Comparison of ENCODE assay signal across 8 cellular contexts in genomic region chr5:140632366-140633080, GRCh38. TPM values are rescaled to one million over a fixed set of nuclear protein-coding genes. Genes with fewer than 3 reads are reported as not detected.
A peak's percentile ranks its signal among the peaks of the same experiment; 100 is the strongest.
DNase-seq lines count a peak whose midpoint lies in the region; ATAC-seq and TF ChIP-seq lines count a peak whose summit lies in the region.

No MANE protein-coding gene starts in this region.

- H3K4me3 ChIP-seq in mucosa of rectum (ENCODE audit: low read length in 2 of 2): peak overlapping the region; percentile 79 to 91
- H3K4me3 ChIP-seq in suprapubic skin: peak overlapping the region; percentile 53

- H3K27ac ChIP-seq in mucosa of rectum (ENCODE audit: low read depth in 2 of 2, low read length in 2 of 2) (peak overlapping the region; percentile 80 to 87), suprapubic skin (peak overlapping the region; percentile 70)

- H3K9ac ChIP-seq in mucosa of rectum (ENCODE audit: low read depth in 1 of 2, low read length in 2 of 2): peak overlapping the region; percentile 77 to 86

- no peak for TF ChIP-seq CTCF in suprapubic skin (IDR thresholded peaks at IDR 0.05)

- POLR2A ChIA-PET in activated CD4-positive, alpha-beta memory T cell treated with anti-CD3 and anti-CD28 coated beads, Interleukin-2, amount 10 ng/mL, durations not matched to agents 7 days and 5 days (lab: Charles Lee): interaction anchor here (0.6 to 1.8 kb wide), 5 partner anchors 15 to 517 kb away, joined by 3 to 12 read pairs (median 4); partner anchors contain the start of genes ANKHD1, IK and NDUFA2

- peak; percentile 39 for DNase-seq in AG20443 (ENCODE audit: low spot score)
- peak; percentile 52 for DNase-seq in activated CD4-positive, alpha-beta memory T cell treated with anti-CD3 and anti-CD28 coated beads, Interleukin-2, amount 10 ng/mL, durations not matched to agents 7 days and 5 days
- DNase-seq in effector memory CD8-positive, alpha-beta T cell: peak; percentile 29 to 34 (median 30)
- DNase-seq in suprapubic skin (ENCODE audit: low spot score in 2 of 2): peak; percentile 75 to 82
- DNase-seq in NCI-H2107 treated with DMSO at 0.1 percent for 48 hours (lab: John Stamatoyannopoulos, UW; ENCODE audit: unreplicated experiment): no peak

- no peaks in the 10 kb centered on the region for H3K9me3 Mint-ChIP-seq in activated CD4-positive, alpha-beta memory T cell treated with anti-CD3 and anti-CD28 coated beads, Interleukin-2, amount 10 ng/mL, durations not matched to agents 7 days and 5 days
- H3K9me3 Mint-ChIP-seq in effector memory CD8-positive, alpha-beta T cell: no peaks in the 10 kb centered on the region

- peak overlapping the region; percentile 77 for H3K4me3 Mint-ChIP-seq in activated CD4-positive, alpha-beta memory T cell treated with anti-CD3 and anti-CD28 coated beads, Interleukin-2, amount 10 ng/mL, durations not matched to agents 7 days and 5 days
- H3K4me3 Mint-ChIP-seq in effector memory CD8-positive, alpha-beta T cell: peak overlapping the region; percentile 85 to 89

- H3K9me3 ChIP-seq in mucosa of rectum (ENCODE audit: control insufficient read depth in 2 of 2, low read length in 2 of 2): no peaks in the 10 kb centered on the region
- no peaks in the 10 kb centered on the region for H3K9me3 ChIP-seq in suprapubic skin

- H3K27me3 Mint-ChIP-seq in activated CD4-positive, alpha-beta memory T cell treated with anti-CD3 and anti-CD28 coated beads, Interleukin-2, amount 10 ng/mL, durations not matched to agents 7 days and 5 days: peaks cover 28% of the 10 kb centered on the region
- peaks cover 0 to 8% of the 10 kb centered on the region in 2 donors for H3K27me3 Mint-ChIP-seq in effector memory CD8-positive, alpha-beta T cell

- H3K4me1 ChIP-seq in mucosa of rectum (ENCODE audit: control insufficient read depth in 2 of 2, insufficient read depth in 2 of 2, low read length in 2 of 2) (peaks cover 22 to 27% of the 10 kb centered on the region in 2 donors), suprapubic skin (peaks cover 21% of the 10 kb centered on the region)

- CTCF ChIA-PET in activated CD4-positive, alpha-beta memory T cell treated with anti-CD3 and anti-CD28 coated beads, Interleukin-2, amount 10 ng/mL, durations not matched to agents 7 days and 5 days (lab: Charles Lee): interaction anchor here (0.6 to 4.7 kb wide), 10 partner anchors 13 to 867 kb away, joined by 3 to 40 read pairs (median 4); partner anchors contain the start of genes EIF4EBP3, IK and NDUFA2

- peaks cover 36% of the 10 kb centered on the region for H3K4me1 Mint-ChIP-seq in activated CD4-positive, alpha-beta memory T cell treated with anti-CD3 and anti-CD28 coated beads, Interleukin-2, amount 10 ng/mL, durations not matched to agents 7 days and 5 days
- peaks cover 11 to 13% of the 10 kb centered on the region in 2 donors for H3K4me1 Mint-ChIP-seq in effector memory CD8-positive, alpha-beta T cell (ENCODE audit: low read depth in 2 of 2)

- H3K27ac Mint-ChIP-seq in activated CD4-positive, alpha-beta memory T cell treated with anti-CD3 and anti-CD28 coated beads, Interleukin-2, amount 10 ng/mL, durations not matched to agents 7 days and 5 days: no peak overlapping the region
- peak overlapping the region; percentile 53 to 69 for H3K27ac Mint-ChIP-seq in effector memory CD8-positive, alpha-beta T cell

- H3K36me3 ChIP-seq in mucosa of rectum (ENCODE audit: control insufficient read depth in 2 of 2, insufficient read depth in 2 of 2, low read length in 2 of 2) (no peaks in the 10 kb centered on the region), suprapubic skin (no peaks in the 10 kb centered on the region)

- TF ChIP-seq POLR2A in suprapubic skin (IDR thresholded peaks at IDR 0.05): no peak

- 2% methylated on average over 15 of the region's 56 CpGs for WGBS in suprapubic skin

- H3K27me3 ChIP-seq in mucosa of rectum (ENCODE audit: control insufficient read depth in 2 of 2, insufficient read depth in 2 of 2, low read length in 2 of 2): no peaks in the 10 kb centered on the region
- H3K27me3 ChIP-seq in suprapubic skin: no peaks in the 10 kb centered on the region

- TF ChIP-seq EP300 in suprapubic skin (IDR thresholded peaks at IDR 0.05): no peak

- H3K36me3 Mint-ChIP-seq in activated CD4-positive, alpha-beta memory T cell treated with anti-CD3 and anti-CD28 coated beads, Interleukin-2, amount 10 ng/mL, durations not matched to agents 7 days and 5 days (ENCODE audit: low read depth): no peaks in the 10 kb centered on the region
- peaks cover 3% of the 10 kb centered on the region for H3K36me3 Mint-ChIP-seq in effector memory CD8-positive, alpha-beta T cell (ENCODE audit: insufficient read depth)

- peak; percentile 70 for ATAC-seq in GM19324 (IDR thresholded peaks at IDR 0.05; ENCODE audit: low FRiP score, unreplicated experiment)
- peak; percentile 47 for ATAC-seq in HG03571 (IDR thresholded peaks at IDR 0.05; ENCODE audit: unreplicated experiment)
- peak; percentile 87 for ATAC-seq in effector memory CD8-positive, alpha-beta T cell (replicated peaks)

RNA-seq across cellular contexts. Expression of gene CD14, which starts 0.5 kb away (rescaled TPM):
- under 1 TPM; 0.23 to 0.38 TPM for total RNA-seq in activated CD4-positive, alpha-beta memory T cell treated with anti-CD3 and anti-CD28 coated beads, Interleukin-2, amount 10 ng/mL, durations not matched to agents 7 days and 5 days
- total RNA-seq in suprapubic skin: 10 to 100 TPM in 2 of 4 donors, 1 to 10 TPM in 2; 6.7 to 12.6 (median 9.9) TPM

RNA-seq across cellular contexts. Expression of gene TMCO6, which starts 6.7 kb away (rescaled TPM):
- total RNA-seq in activated CD4-positive, alpha-beta memory T cell treated with anti-CD3 and anti-CD28 coated beads, Interleukin-2, amount 10 ng/mL, durations not matched to agents 7 days and 5 days: 10 to 100 TPM; 28.9 to 29.0 TPM
- total RNA-seq in suprapubic skin: 10 to 100 TPM; 22.3 to 61.6 (median 38.8) TPM

RNA-seq across cellular contexts. Expression of gene NDUFA2, which starts 14.9 kb away (rescaled TPM):
- total RNA-seq in activated CD4-positive, alpha-beta memory T cell treated with anti-CD3 and anti-CD28 coated beads, Interleukin-2, amount 10 ng/mL, durations not matched to agents 7 days and 5 days: 10 to 100 TPM; 73.0 to 83.8 TPM
- 10 to 100 TPM; 47.2 to 62.8 (median 57.4) TPM for total RNA-seq in suprapubic skin

RNA-seq across cellular contexts. Expression of gene IK, which starts 15.1 kb away (rescaled TPM):
- 100 to 1,000 TPM; 123 to 126 TPM for total RNA-seq in activated CD4-positive, alpha-beta memory T cell treated with anti-CD3 and anti-CD28 coated beads, Interleukin-2, amount 10 ng/mL, durations not matched to agents 7 days and 5 days
- 100 to 1,000 TPM in 2 of 4 donors, 10 to 100 TPM in 2; 73.2 to 149 (median 92.0) TPM for total RNA-seq in suprapubic skin

RNA-seq across cellular contexts. Expression of gene WDR55, which starts 32.2 kb away (rescaled TPM):
- 10 to 100 TPM; 35.0 to 35.2 TPM for total RNA-seq in activated CD4-positive, alpha-beta memory T cell treated with anti-CD3 and anti-CD28 coated beads, Interleukin-2, amount 10 ng/mL, durations not matched to agents 7 days and 5 days
- total RNA-seq in suprapubic skin: 10 to 100 TPM; 15.7 to 41.5 (median 22.8) TPM

Comparison
In these comparisons a context has a peak if more than half of its experiments do, and no peak if none do; other contexts are left out.
1. RNA of gene CD14, which starts 0.5 kb away (total RNA-seq): 6.7 to 12.6 TPM in suprapubic skin; 0.23 to 0.38 TPM in activated CD4-positive, alpha-beta memory T cell treated with anti-CD3 and anti-CD28 coated beads, Interleukin-2, amount 10 ng/mL, durations not matched to agents 7 days and 5 days; every median in the first group is over 4 times any median in the second.
2. Peak in every context shown above with its lines, with median percentiles within 50 percentile points of each other: ATAC-seq.